Comparison of ENCODE assay signal across 2 cellular contexts in the genomic region with DNA sequence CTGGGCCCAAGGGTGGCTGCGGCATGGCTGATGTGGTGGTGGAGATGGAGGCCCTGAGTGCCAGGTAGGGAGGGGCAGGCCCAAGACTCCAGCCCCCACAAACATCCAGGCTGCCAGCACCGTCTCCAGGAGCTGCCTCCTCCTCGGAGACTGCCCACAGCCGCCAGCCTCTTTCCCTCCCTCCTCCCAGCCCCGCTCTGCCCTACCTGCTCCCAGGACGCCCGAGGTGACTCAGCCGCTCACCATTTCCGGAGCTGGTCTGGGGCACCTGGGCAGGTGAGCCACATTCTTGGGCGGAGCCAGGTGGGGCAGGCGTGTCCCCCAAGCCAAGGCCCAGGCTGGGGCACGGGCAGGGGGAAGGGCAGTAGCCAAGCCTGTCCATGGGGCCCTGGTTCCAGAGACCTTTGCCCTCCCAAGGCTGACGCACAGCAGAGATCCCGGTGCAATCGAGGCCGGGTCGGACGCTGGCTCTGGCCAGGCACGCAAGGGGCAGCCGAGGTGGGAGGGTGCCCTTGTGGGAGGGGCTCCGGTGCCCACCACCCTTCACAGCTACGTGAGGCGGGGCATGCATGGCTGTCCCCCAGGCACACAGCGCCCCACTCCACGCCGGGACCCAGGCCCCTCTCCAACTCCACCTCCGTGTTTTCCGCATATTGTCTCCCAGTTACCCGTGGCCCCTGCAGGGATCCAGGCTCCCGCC.
TF ChIP-seq lines count a peak whose summit lies in the region.

No MANE protein-coding gene starts in this region.

TF ChIP-seq in IMR-90, 13 proteins besides CTCF, POLR2A, EP300 and RAD21:
- TF ChIP-seq MAZ (IDR thresholded peaks at IDR 0.05; ENCODE audit: borderline replicate concordance, low read depth, low read length) = no peak
- TF ChIP-seq MXI1 (IDR thresholded peaks at IDR 0.05; ENCODE audit: borderline replicate concordance, low read depth, low read length) = no peak
- TF ChIP-seq SMC3 (IDR thresholded peaks at IDR 0.05; ENCODE audit: low read depth, low read length) = no peak
- TF ChIP-seq RFX5 (IDR thresholded peaks at IDR 0.05; ENCODE audit: low read depth, low read length) = no peak
- no peak for TF ChIP-seq CEBPB (IDR thresholded peaks at IDR 0.05; ENCODE audit: low read depth, low read length)
- TF ChIP-seq MAFK (IDR thresholded peaks at IDR 0.05; ENCODE audit: low read depth, low read length) = no peak
- TF ChIP-seq FOS (IDR thresholded peaks at IDR 0.05; ENCODE audit: low read depth, low read length) = no peak
- no peak for TF ChIP-seq NFE2L2 (IDR thresholded peaks at IDR 0.05; ENCODE audit: low read depth, low read length)
- no peak for TF ChIP-seq CHD1 (IDR thresholded peaks at IDR 0.05; ENCODE audit: low read depth, low read length)
- TF ChIP-seq, protein P1, sequence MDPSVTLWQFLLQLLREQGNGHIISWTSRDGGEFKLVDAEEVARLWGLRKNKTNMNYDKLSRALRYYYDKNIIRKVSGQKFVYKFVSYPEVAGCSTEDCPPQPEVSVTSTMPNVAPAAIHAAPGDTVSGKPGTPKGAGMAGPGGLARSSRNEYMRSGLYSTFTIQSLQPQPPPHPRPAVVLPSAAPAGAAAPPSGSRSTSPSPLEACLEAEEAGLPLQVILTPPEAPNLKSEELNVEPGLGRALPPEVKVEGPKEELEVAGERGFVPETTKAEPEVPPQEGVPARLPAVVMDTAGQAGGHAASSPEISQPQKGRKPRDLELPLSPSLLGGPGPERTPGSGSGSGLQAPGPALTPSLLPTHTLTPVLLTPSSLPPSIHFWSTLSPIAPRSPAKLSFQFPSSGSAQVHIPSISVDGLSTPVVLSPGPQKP (IDR thresholded peaks at IDR 0.05; ENCODE audit: borderline replicate concordance, low read depth, low read length) = no peak

TF ChIP-seq in HepG2, 621 proteins besides CTCF, POLR2A, EP300 and RAD21 (continues in another document):
- TF ChIP-seq ZIK1 (CRISPR knock-in tag; IDR thresholded peaks at IDR 0.05; ENCODE audit: borderline replicate concordance, low read depth) (no peak), SALL2 (CRISPR knock-in tag; IDR thresholded peaks at IDR 0.05) (no peak), EHMT2 (IDR thresholded peaks at IDR 0.05; ENCODE audit: borderline replicate concordance, low read depth, low read length) (no peak), POGZ (CRISPR knock-in tag; IDR thresholded peaks at IDR 0.05) (no peak), ZNF83 (CRISPR knock-in tag; IDR thresholded peaks at IDR 0.05; ENCODE audit: borderline replicate concordance) (no peak), ZNF230 (CRISPR knock-in tag; IDR thresholded peaks at IDR 0.05) (no peak), MBD4 (IDR thresholded peaks at IDR 0.05; ENCODE audit: borderline replicate concordance, low read length) (no peak), TCF7 (IDR thresholded peaks at IDR 0.05; ENCODE audit: low read depth) (no peak), SRSF4 (IDR thresholded peaks at IDR 0.05; ENCODE audit: low read depth, low read length, poor library complexity, severe bottlenecking) (no peak), ZNF232 (CRISPR knock-in tag; IDR thresholded peaks at IDR 0.05; ENCODE audit: borderline replicate concordance) (no peak), ZNF749 (CRISPR knock-in tag; IDR thresholded peaks at IDR 0.05; ENCODE audit: borderline replicate concordance) (no peak), ZNF773 (CRISPR knock-in tag; IDR thresholded peaks at IDR 0.05; ENCODE audit: borderline replicate concordance) (no peak), ZNF460 (CRISPR knock-in tag; IDR thresholded peaks at IDR 0.05; ENCODE audit: borderline replicate concordance) (0 out of 2 replicates have a peak, but pooled peaks have one; percentile 14), MEF2D (CRISPR knock-in tag; IDR thresholded peaks at IDR 0.05) (no peak), PHB2 (IDR thresholded peaks at IDR 0.05; ENCODE audit: partially characterized antibody) (no peak), ZSCAN29 (CRISPR knock-in tag; conservative IDR thresholded peaks at IDR 0.05) (no peak), EZH2 (conservative IDR thresholded peaks at IDR 0.05; ENCODE audit: low read depth, low read length) (no peak), ATF7 (IDR thresholded peaks at IDR 0.05) (no peak), ATF7 (CRISPR knock-in tag; IDR thresholded peaks at IDR 0.05) (no peak), ZNF629 (CRISPR knock-in tag; conservative IDR thresholded peaks at IDR 0.05) (no peak), ZNF33B (CRISPR knock-in tag; IDR thresholded peaks at IDR 0.05) (no peak), NRL (CRISPR knock-in tag; IDR thresholded peaks at IDR 0.05; ENCODE audit: borderline replicate concordance) (peak; percentile 13; the same call in 1 of the 2 replicates), ADNP (CRISPR knock-in tag; IDR thresholded peaks at IDR 0.05) (no peak), ZFP82 (CRISPR knock-in tag; IDR thresholded peaks at IDR 0.05; ENCODE audit: borderline replicate concordance) (no peak), SRF (IDR thresholded peaks at IDR 0.05; ENCODE audit: low read depth, low read length) (no peak), ZNF10 (CRISPR knock-in tag; IDR thresholded peaks at IDR 0.05; ENCODE audit: borderline replicate concordance, low read depth) (no peak), ONECUT2 (CRISPR knock-in tag; IDR thresholded peaks at IDR 0.05) (no peak)
- TF ChIP-seq, protein P2, sequence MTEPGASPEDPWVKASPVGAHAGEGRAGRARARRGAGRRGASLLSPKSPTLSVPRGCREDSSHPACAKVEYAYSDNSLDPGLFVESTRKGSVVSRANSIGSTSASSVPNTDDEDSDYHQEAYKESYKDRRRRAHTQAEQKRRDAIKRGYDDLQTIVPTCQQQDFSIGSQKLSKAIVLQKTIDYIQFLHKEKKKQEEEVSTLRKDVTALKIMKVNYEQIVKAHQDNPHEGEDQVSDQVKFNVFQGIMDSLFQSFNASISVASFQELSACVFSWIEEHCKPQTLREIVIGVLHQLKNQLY (CRISPR knock-in tag; IDR thresholded peaks at IDR 0.05) = no peak
- TF ChIP-seq, protein P3, sequence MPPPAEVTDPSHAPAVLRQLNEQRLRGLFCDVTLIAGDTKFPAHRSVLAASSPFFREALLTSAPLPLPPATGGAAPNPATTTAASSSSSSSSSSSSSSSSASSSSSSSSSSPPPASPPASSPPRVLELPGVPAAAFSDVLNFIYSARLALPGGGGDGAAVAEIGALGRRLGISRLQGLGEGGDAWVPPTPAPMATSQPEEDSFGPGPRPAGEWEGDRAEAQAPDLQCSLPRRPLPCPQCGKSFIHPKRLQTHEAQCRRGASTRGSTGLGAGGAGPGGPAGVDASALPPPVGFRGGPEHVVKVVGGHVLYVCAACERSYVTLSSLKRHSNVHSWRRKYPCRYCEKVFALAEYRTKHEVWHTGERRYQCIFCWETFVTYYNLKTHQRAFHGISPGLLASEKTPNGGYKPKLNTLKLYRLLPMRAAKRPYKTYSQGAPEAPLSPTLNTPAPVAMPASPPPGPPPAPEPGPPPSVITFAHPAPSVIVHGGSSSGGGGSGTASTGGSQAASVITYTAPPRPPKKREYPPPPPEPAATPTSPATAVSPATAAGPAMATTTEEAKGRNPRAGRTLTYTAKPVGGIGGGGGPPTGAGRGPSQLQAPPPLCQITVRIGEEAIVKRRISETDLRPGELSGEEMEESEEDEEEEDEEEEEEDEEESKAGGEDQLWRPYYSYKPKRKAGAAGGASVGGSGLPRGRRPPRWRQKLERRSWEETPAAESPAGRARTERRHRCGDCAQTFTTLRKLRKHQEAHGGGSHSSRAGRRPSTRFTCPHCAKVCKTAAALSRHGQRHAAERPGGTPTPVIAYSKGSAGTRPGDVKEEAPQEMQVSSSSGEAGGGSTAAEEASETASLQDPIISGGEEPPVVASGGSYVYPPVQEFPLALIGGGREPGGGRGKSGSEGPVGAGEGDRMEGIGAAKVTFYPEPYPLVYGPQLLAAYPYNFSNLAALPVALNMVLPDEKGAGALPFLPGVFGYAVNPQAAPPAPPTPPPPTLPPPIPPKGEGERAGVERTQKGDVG (CRISPR knock-in tag; IDR thresholded peaks at IDR 0.05; ENCODE audit: borderline replicate concordance) = peak; percentile 23; the same call in 1 of the 2 replicates
- TF ChIP-seq, protein P4, sequence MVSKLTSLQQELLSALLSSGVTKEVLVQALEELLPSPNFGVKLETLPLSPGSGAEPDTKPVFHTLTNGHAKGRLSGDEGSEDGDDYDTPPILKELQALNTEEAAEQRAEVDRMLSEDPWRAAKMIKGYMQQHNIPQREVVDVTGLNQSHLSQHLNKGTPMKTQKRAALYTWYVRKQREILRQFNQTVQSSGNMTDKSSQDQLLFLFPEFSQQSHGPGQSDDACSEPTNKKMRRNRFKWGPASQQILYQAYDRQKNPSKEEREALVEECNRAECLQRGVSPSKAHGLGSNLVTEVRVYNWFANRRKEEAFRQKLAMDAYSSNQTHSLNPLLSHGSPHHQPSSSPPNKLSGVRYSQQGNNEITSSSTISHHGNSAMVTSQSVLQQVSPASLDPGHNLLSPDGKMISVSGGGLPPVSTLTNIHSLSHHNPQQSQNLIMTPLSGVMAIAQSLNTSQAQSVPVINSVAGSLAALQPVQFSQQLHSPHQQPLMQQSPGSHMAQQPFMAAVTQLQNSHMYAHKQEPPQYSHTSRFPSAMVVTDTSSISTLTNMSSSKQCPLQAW (CRISPR knock-in tag; IDR thresholded peaks at IDR 0.05) = no peak
- TF ChIP-seq, protein P5, sequence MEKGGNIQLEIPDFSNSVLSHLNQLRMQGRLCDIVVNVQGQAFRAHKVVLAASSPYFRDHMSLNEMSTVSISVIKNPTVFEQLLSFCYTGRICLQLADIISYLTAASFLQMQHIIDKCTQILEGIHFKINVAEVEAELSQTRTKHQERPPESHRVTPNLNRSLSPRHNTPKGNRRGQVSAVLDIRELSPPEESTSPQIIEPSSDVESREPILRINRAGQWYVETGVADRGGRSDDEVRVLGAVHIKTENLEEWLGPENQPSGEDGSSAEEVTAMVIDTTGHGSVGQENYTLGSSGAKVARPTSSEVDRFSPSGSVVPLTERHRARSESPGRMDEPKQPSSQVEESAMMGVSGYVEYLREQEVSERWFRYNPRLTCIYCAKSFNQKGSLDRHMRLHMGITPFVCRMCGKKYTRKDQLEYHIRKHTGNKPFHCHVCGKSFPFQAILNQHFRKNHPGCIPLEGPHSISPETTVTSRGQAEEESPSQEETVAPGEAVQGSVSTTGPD (CRISPR knock-in tag; IDR thresholded peaks at IDR 0.05) = no peak
- TF ChIP-seq, protein P6, sequence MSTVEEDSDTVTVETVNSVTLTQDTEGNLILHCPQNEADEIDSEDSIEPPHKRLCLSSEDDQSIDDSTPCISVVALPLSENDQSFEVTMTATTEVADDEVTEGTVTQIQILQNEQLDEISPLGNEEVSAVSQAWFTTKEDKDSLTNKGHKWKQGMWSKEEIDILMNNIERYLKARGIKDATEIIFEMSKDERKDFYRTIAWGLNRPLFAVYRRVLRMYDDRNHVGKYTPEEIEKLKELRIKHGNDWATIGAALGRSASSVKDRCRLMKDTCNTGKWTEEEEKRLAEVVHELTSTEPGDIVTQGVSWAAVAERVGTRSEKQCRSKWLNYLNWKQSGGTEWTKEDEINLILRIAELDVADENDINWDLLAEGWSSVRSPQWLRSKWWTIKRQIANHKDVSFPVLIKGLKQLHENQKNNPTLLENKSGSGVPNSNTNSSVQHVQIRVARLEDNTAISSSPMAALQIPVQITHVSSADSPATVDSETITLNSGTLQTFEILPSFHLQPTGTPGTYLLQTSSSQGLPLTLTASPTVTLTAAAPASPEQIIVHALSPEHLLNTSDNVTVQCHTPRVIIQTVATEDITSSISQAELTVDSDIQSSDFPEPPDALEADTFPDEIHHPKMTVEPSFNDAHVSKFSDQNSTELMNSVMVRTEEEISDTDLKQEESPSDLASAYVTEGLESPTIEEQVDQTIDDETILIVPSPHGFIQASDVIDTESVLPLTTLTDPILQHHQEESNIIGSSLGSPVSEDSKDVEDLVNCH (CRISPR knock-in tag; IDR thresholded peaks at IDR 0.05) = no peak
- TF ChIP-seq, protein P7, sequence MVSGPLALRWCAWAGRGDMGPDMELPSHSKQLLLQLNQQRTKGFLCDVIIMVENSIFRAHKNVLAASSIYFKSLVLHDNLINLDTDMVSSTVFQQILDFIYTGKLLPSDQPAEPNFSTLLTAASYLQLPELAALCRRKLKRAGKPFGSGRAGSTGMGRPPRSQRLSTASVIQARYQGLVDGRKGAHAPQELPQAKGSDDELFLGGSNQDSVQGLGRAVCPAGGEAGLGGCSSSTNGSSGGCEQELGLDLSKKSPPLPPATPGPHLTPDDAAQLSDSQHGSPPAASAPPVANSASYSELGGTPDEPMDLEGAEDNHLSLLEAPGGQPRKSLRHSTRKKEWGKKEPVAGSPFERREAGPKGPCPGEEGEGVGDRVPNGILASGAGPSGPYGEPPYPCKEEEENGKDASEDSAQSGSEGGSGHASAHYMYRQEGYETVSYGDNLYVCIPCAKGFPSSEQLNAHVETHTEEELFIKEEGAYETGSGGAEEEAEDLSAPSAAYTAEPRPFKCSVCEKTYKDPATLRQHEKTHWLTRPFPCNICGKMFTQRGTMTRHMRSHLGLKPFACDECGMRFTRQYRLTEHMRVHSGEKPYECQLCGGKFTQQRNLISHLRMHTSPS (CRISPR knock-in tag; IDR thresholded peaks at IDR 0.05; ENCODE audit: low read depth) = peak; percentile 80; the same call in 1 of the 2 replicates
- TF ChIP-seq, protein P8, sequence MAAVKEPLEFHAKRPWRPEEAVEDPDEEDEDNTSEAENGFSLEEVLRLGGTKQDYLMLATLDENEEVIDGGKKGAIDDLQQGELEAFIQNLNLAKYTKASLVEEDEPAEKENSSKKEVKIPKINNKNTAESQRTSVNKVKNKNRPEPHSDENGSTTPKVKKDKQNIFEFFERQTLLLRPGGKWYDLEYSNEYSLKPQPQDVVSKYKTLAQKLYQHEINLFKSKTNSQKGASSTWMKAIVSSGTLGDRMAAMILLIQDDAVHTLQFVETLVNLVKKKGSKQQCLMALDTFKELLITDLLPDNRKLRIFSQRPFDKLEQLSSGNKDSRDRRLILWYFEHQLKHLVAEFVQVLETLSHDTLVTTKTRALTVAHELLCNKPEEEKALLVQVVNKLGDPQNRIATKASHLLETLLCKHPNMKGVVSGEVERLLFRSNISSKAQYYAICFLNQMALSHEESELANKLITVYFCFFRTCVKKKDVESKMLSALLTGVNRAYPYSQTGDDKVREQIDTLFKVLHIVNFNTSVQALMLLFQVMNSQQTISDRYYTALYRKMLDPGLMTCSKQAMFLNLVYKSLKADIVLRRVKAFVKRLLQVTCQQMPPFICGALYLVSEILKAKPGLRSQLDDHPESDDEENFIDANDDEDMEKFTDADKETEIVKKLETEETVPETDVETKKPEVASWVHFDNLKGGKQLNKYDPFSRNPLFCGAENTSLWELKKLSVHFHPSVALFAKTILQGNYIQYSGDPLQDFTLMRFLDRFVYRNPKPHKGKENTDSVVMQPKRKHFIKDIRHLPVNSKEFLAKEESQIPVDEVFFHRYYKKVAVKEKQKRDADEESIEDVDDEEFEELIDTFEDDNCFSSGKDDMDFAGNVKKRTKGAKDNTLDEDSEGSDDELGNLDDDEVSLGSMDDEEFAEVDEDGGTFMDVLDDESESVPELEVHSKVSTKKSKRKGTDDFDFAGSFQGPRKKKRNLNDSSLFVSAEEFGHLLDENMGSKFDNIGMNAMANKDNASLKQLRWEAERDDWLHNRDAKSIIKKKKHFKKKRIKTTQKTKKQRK (IDR thresholded peaks at IDR 0.05; ENCODE audit: low read length) = no peak
- TF ChIP-seq, protein P9, sequence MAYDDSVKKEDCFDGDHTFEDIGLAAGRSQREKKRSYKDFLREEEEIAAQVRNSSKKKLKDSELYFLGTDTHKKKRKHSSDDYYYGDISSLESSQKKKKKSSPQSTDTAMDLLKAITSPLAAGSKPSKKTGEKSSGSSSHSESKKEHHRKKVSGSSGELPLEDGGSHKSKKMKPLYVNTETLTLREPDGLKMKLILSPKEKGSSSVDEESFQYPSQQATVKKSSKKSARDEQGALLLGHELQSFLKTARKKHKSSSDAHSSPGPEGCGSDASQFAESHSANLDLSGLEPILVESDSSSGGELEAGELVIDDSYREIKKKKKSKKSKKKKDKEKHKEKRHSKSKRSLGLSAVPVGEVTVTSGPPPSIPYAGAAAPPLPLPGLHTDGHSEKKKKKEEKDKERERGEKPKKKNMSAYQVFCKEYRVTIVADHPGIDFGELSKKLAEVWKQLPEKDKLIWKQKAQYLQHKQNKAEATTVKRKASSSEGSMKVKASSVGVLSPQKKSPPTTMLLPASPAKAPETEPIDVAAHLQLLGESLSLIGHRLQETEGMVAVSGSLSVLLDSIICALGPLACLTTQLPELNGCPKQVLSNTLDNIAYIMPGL (CRISPR knock-in tag; IDR thresholded peaks at IDR 0.05; ENCODE audit: borderline replicate concordance in 1 of 2, low read depth in 1 of 2) = no peak
